ENCODE assay signal across 11 cellular contexts in genomic region chr2:118848381-118849225, GRCh38. TPM values are rescaled to one million over a fixed set of nuclear protein-coding genes. Genes with fewer than 3 reads are reported as not detected.
A peak's percentile ranks its signal among the peaks of the same experiment; 100 is the strongest.
DNase-seq lines count a peak whose midpoint lies in the region; ATAC-seq lines count a peak whose summit lies in the region.
"Had no signal": no experiment of that assay in that cellular context is flagged by ENCODE, and none has a peak within 500 bp of the region (broad histone marks: within the 10 kb centered on the region; RNA-seq: fewer than 3 reads in every experiment).

No MANE protein-coding gene starts in this region.

- H3K36me3 Mint-ChIP-seq in T-helper 17 cell (ENCODE audit: low read depth): no peaks in the 10 kb centered on the region

- peak overlapping the region; percentile 56 for H3K27ac Mint-ChIP-seq in T-helper 17 cell

- H3K36me3 ChIP-seq in iPS-18a (ENCODE audit: control insufficient read depth, low read depth, low read length) (no peaks in the 10 kb centered on the region), skeletal muscle tissue (ENCODE audit: control insufficient read depth in 3 of 3, insufficient read depth in 3 of 3, low read length in 3 of 3) (no peaks in the 10 kb centered on the region)
- H3K36me3 ChIP-seq: ascending aorta had no signal

- H3K27ac ChIP-seq in iPS-18a (ENCODE audit: low read length) (no peak overlapping the region), skeletal muscle tissue (ENCODE audit: low read depth, low read length) (peak overlapping the region; percentile 44)
- H3K27ac ChIP-seq: ascending aorta had no signal

- H3K4me1 Mint-ChIP-seq in T-helper 17 cell: peaks cover 14% of the 10 kb centered on the region

- peaks cover 82% of the 10 kb centered on the region for H3K27me3 Mint-ChIP-seq in T-helper 17 cell

- DNase-seq in activated CD4-positive, alpha-beta T cell treated with anti-CD3 and anti-CD28 coated beads for 1 hour: peak; percentile 5
- DNase-seq in activated CD4-positive, alpha-beta T cell treated with anti-CD3 and anti-CD28 coated beads, Interleukin-2, amount 50 U/mL, for 4 hours: no peak
- DNase-seq in T-helper 17 cell: no peak
- no peak for DNase-seq in D341Med (ENCODE audit: low spot score)
- DNase-seq in NCI-H128 (lab: John Stamatoyannopoulos, UW; ENCODE audit: unreplicated experiment): no peak
- DNase-seq in NCI-H2029 treated with DMSO at 0.1 percent for 48 hours (lab: John Stamatoyannopoulos, UW): no peak
- DNase-seq: Kasumi-1; stimulated activated CD4-positive, alpha-beta T cell treated with anti-CD3 and anti-CD28 coated beads, Interleukin-2, amount 100 ng/mL, for 48 hours had no signal

- H3K4me3 ChIP-seq in iPS-18a (ENCODE audit: low read length) (peak overlapping the region; percentile 44), skeletal muscle tissue (ENCODE audit: low read length in 3 of 3) (peak overlapping the region; percentile 64 to 76 (median 70))

- H3K4me1 ChIP-seq in iPS-18a (ENCODE audit: control insufficient read depth, low read depth, low read length): peaks cover 45% of the 10 kb centered on the region
- peaks cover 12 to 27% (median 16%) of the 10 kb centered on the region in 3 donors for H3K4me1 ChIP-seq in skeletal muscle tissue (ENCODE audit: control insufficient read depth in 3 of 3, insufficient read depth in 3 of 3, low read length in 3 of 3)

- no peaks in the 10 kb centered on the region for H3K9me3 ChIP-seq in T-helper 17 cell (ENCODE audit: control insufficient read depth, low read length, poor library complexity, severe bottlenecking)
- no peaks in the 10 kb centered on the region for H3K9me3 ChIP-seq in iPS-18a (ENCODE audit: control insufficient read depth, low read depth, low read length)
- H3K9me3 ChIP-seq in skeletal muscle tissue (ENCODE audit: control insufficient read depth in 3 of 3, low read length in 3 of 3): no peaks in the 10 kb centered on the region
- H3K9me3 ChIP-seq: ascending aorta had no signal

- ATAC-seq in T-helper 17 cell: no peak

- peaks cover 100% of the 10 kb centered on the region for H3K27me3 ChIP-seq in iPS-18a (ENCODE audit: control insufficient read depth, insufficient read depth, low read length)
- peaks cover 34 to 54% (median 35%) of the 10 kb centered on the region in 3 donors for H3K27me3 ChIP-seq in skeletal muscle tissue (ENCODE audit: control insufficient read depth in 3 of 3, insufficient read depth in 3 of 3, low read length in 3 of 3)

- H3K9ac ChIP-seq in iPS-18a (ENCODE audit: low read length) (no peak overlapping the region), skeletal muscle tissue (ENCODE audit: low read depth in 1 of 3, low read length in 3 of 3) (peak overlapping the region; percentile 66 to 78 (median 70))

- H3K4me3 Mint-ChIP-seq in T-helper 17 cell: peak overlapping the region; percentile 73

RNA-seq across cellular contexts. Expression of gene EN1, which starts 1.2 kb away (rescaled TPM):
- total RNA-seq in T-helper 17 cell: not detected
- total RNA-seq in skeletal muscle tissue: 4.2 TPM
- total RNA-seq: ascending aorta had no signal
